In the genomic region with DNA sequence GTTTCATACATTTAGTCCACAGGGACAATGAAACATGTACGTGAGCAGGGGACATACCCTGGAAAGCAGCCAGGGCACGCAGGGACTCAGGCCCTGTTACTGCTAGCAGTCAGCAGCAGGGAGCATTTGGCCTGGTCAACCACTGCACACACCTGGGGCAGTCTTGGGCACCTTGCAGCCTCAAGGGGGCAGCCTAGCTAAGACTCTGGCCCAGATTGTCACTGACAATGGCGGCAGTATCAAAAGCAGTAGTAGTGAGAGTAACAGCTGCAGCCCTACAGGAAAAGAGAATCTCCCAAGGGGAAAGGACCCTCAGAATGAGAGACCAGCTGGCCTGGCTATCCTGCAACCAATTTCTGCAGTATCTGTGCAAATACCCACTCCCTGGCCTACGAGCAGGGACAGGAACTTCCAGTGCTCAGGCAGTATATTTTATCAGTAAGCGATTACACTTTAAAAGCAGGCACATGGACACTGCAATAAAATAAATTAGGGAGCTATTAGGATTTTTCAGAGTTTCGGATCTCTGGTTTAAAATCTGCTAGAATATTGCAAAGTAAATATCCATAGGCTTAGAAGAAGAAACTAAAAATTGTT, we compare ENCODE assay signal across 8 cellular contexts.
DNase-seq lines count a peak whose midpoint lies in the region; ATAC-seq, FAIRE-seq and TF ChIP-seq lines count a peak whose summit lies in the region.

No MANE protein-coding gene starts in this region.

- H3K27ac Mint-ChIP-seq in activated CD8-positive, alpha-beta memory T cell treated with anti-CD3 and anti-CD28 coated beads, Interleukin-2, amount 10 ng/mL, durations not matched to agents 7 days and 5 days = no peak overlapping the region
- peak overlapping the region; percentile 42 to 81 (median 65) for H3K27ac Mint-ChIP-seq in nephron

- CTCF ChIA-PET in activated CD8-positive, alpha-beta memory T cell treated with anti-CD3 and anti-CD28 coated beads, Interleukin-2, amount 10 ng/mL, durations not matched to agents 7 days and 5 days (lab: Charles Lee) = interaction anchor here (0.6 to 6.2 kb wide), 10 partner anchors 11 to 423 kb away, joined by 3 to 89 read pairs (median 3); no protein-coding TSS in a partner anchor

- peak; percentile 56 for FAIRE-seq in GM19239 (lab: Jason Lieb, UNC)

- H3K27ac ChIP-seq in C4-2B (no peak overlapping the region; the same call in 1 of the 2 replicates), substantia nigra (ENCODE audit: low read depth, low read length, poor library complexity, severe bottlenecking) (no peak overlapping the region)

- DNase-seq in GM19239 (ENCODE audit: insufficient read length, low spot score) = peak; percentile 29
- DNase-seq in NCI-H748 treated with DMSO at 0.1 percent for 48 hours (lab: John Stamatoyannopoulos, UW) = peak; percentile 8
- peak; percentile 78 for DNase-seq in activated CD8-positive, alpha-beta memory T cell treated with anti-CD3 and anti-CD28 coated beads, Interleukin-2, amount 10 ng/mL, durations not matched to agents 7 days and 5 days
- DNase-seq in substantia nigra (lab: John Stamatoyannopoulos, UW) = peak in 44 of 49 donors; percentile 1 to 66 (median 28)

- H3K36me3 Mint-ChIP-seq in activated CD8-positive, alpha-beta memory T cell treated with anti-CD3 and anti-CD28 coated beads, Interleukin-2, amount 10 ng/mL, durations not matched to agents 7 days and 5 days = no peaks in the 10 kb centered on the region
- no peaks in the 10 kb centered on the region for H3K36me3 Mint-ChIP-seq in nephron (ENCODE audit: low read depth)

- no peaks in the 10 kb centered on the region for H3K4me1 Mint-ChIP-seq in activated CD8-positive, alpha-beta memory T cell treated with anti-CD3 and anti-CD28 coated beads, Interleukin-2, amount 10 ng/mL, durations not matched to agents 7 days and 5 days
- H3K4me1 Mint-ChIP-seq in nephron = peaks cover 8% of the 10 kb centered on the region

- H3K4me3 Mint-ChIP-seq in activated CD8-positive, alpha-beta memory T cell treated with anti-CD3 and anti-CD28 coated beads, Interleukin-2, amount 10 ng/mL, durations not matched to agents 7 days and 5 days = no peak overlapping the region
- no peak overlapping the region for H3K4me3 Mint-ChIP-seq in nephron

- ATAC-seq in HG03159 (IDR thresholded peaks at IDR 0.05; ENCODE audit: unreplicated experiment) (peak; percentile 99), esophagus mucosa (peak; percentile 86)
- ATAC-seq in activated CD8-positive, alpha-beta memory T cell treated with anti-CD3 and anti-CD28 coated beads, Interleukin-2, amount 10 ng/mL, durations not matched to agents 7 days and 5 days = peak; percentile 92

- H3K27me3 Mint-ChIP-seq in activated CD8-positive, alpha-beta memory T cell treated with anti-CD3 and anti-CD28 coated beads, Interleukin-2, amount 10 ng/mL, durations not matched to agents 7 days and 5 days = peaks cover 8% of the 10 kb centered on the region
- no peaks in the 10 kb centered on the region for H3K27me3 Mint-ChIP-seq in nephron (ENCODE audit: low read depth)

- TF ChIP-seq CTCF in C4-2B (conservative IDR thresholded peaks at IDR 0.05) (peak; percentile 41), nephron (IDR thresholded peaks at IDR 0.05; ENCODE audit: unreplicated experiment in 3 of 3) (peak; percentile 49 to 65 (median 55))

- H3K9me3 Mint-ChIP-seq in activated CD8-positive, alpha-beta memory T cell treated with anti-CD3 and anti-CD28 coated beads, Interleukin-2, amount 10 ng/mL, durations not matched to agents 7 days and 5 days (ENCODE audit: low read depth) = no peaks in the 10 kb centered on the region
- no peaks in the 10 kb centered on the region for H3K9me3 Mint-ChIP-seq in nephron

Comparison
In these comparisons a context has a peak if more than half of its experiments do, and no peak if none do; other contexts are left out.
1. DNase-seq: peak in every context shown above with its lines; median percentile 78 in activated CD8-positive, alpha-beta memory T cell treated with anti-CD3 and anti-CD28 coated beads, Interleukin-2, amount 10 ng/mL, durations not matched to agents 7 days and 5 days; 29 in GM19239; 28 in substantia nigra; 8 in NCI-H748 treated with DMSO at 0.1 percent for 48 hours.